1 cellular context compared by ENCODE assay signal in genomic region chr20:25579081-25579770, GRCh38.
TF ChIP-seq lines count a peak whose summit lies in the region.

No MANE protein-coding gene starts in this region.

TF ChIP-seq in HepG2, 621 proteins besides CTCF, POLR2A, EP300 and RAD21 (continued from another document and continues in another):
- TF ChIP-seq, protein P1, sequence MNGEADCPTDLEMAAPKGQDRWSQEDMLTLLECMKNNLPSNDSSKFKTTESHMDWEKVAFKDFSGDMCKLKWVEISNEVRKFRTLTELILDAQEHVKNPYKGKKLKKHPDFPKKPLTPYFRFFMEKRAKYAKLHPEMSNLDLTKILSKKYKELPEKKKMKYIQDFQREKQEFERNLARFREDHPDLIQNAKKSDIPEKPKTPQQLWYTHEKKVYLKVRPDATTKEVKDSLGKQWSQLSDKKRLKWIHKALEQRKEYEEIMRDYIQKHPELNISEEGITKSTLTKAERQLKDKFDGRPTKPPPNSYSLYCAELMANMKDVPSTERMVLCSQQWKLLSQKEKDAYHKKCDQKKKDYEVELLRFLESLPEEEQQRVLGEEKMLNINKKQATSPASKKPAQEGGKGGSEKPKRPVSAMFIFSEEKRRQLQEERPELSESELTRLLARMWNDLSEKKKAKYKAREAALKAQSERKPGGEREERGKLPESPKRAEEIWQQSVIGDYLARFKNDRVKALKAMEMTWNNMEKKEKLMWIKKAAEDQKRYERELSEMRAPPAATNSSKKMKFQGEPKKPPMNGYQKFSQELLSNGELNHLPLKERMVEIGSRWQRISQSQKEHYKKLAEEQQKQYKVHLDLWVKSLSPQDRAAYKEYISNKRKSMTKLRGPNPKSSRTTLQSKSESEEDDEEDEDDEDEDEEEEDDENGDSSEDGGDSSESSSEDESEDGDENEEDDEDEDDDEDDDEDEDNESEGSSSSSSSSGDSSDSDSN (CRISPR knock-in tag; IDR thresholded peaks at IDR 0.05): no peak
- TF ChIP-seq ZNF605 (CRISPR knock-in tag; IDR thresholded peaks at IDR 0.05) (peak; percentile 69; the same call in 1 of the 2 replicates), MAFF (IDR thresholded peaks at IDR 0.05; ENCODE audit: low read depth, low read length) (no peak), NFE2 (CRISPR knock-in tag; IDR thresholded peaks at IDR 0.05) (no peak), YEATS4 (CRISPR knock-in tag; IDR thresholded peaks at IDR 0.05; ENCODE audit: borderline replicate concordance) (peak; percentile 65; the same call in 1 of the 2 replicates), KDM5B (CRISPR knock-in tag; IDR thresholded peaks at IDR 0.05; ENCODE audit: borderline replicate concordance) (peak; percentile 34; the same call in 1 of the 2 replicates), NR2F2 (IDR thresholded peaks at IDR 0.05; ENCODE audit: borderline replicate concordance, low read depth) (peak; percentile 75; the same call in 1 of the 2 replicates), KMT2B (CRISPR knock-in tag; IDR thresholded peaks at IDR 0.05) (no peak), BORCS8-MEF2B (CRISPR knock-in tag; IDR thresholded peaks at IDR 0.05) (no peak; the same call in 1 of the 2 replicates), RFX5 (IDR thresholded peaks at IDR 0.05; ENCODE audit: low read depth, low read length) (no peak), SOX13 (IDR thresholded peaks at IDR 0.05) (peak; percentile 45; the same call in 1 of the 2 replicates), SOX13 (CRISPR knock-in tag; conservative IDR thresholded peaks at IDR 0.05 in 1 of 2, IDR thresholded peaks at IDR 0.05 in 1 of 2) (peak in 1 of 2 experiments; percentile 66; a peak in 1 of 4 replicates), ZNF333 (CRISPR knock-in tag; IDR thresholded peaks at IDR 0.05; ENCODE audit: borderline replicate concordance) (no peak), RNF219 (CRISPR knock-in tag; IDR thresholded peaks at IDR 0.05) (no peak), JUND (CRISPR knock-in tag; IDR thresholded peaks at IDR 0.05) (0 out of 2 replicates have a peak, but pooled peaks have one; percentile 43), RXRB (CRISPR knock-in tag; IDR thresholded peaks at IDR 0.05; ENCODE audit: borderline replicate concordance) (peak; percentile 87), MYC (CRISPR knock-in tag; IDR thresholded peaks at IDR 0.05; ENCODE audit: borderline replicate concordance) (peak; percentile 24; the same call in 1 of the 2 replicates), NRL (CRISPR knock-in tag; IDR thresholded peaks at IDR 0.05; ENCODE audit: borderline replicate concordance) (no peak; the same call in 1 of the 2 replicates), ZNF749 (CRISPR knock-in tag; IDR thresholded peaks at IDR 0.05; ENCODE audit: borderline replicate concordance) (0 out of 2 replicates have a peak, but pooled peaks have one; percentile 34), DBP (CRISPR knock-in tag; IDR thresholded peaks at IDR 0.05; ENCODE audit: not compliant biosample characterization) (no peak), ISX (CRISPR knock-in tag; conservative IDR thresholded peaks at IDR 0.05) (no peak), SMYD3 (CRISPR knock-in tag; IDR thresholded peaks at IDR 0.05) (no peak), MBNL3 (CRISPR knock-in tag; conservative IDR thresholded peaks at IDR 0.05) (no peak), CBX1 (IDR thresholded peaks at IDR 0.05; ENCODE audit: low read depth) (no peak), ZSCAN22 (CRISPR knock-in tag; IDR thresholded peaks at IDR 0.05) (no peak), HNF4A (CRISPR knock-in tag; IDR thresholded peaks at IDR 0.05) (peak; percentile 82), REL (CRISPR knock-in tag; conservative IDR thresholded peaks at IDR 0.05) (no peak), ZGPAT (CRISPR knock-in tag; IDR thresholded peaks at IDR 0.05) (0 out of 2 replicates have a peak, but pooled peaks have one; percentile 18), ZNF670 (CRISPR knock-in tag; IDR thresholded peaks at IDR 0.05; ENCODE audit: borderline replicate concordance) (no peak), ZNF784 (CRISPR knock-in tag; IDR thresholded peaks at IDR 0.05; ENCODE audit: borderline replicate concordance) (no peak; the same call in 1 of the 2 replicates), ZNF619 (CRISPR knock-in tag; IDR thresholded peaks at IDR 0.05) (0 out of 2 replicates have a peak, but pooled peaks have one; percentile 63), NR2F1 (CRISPR knock-in tag; IDR thresholded peaks at IDR 0.05) (peak; percentile 67 to 79), PAX8 (CRISPR knock-in tag; IDR thresholded peaks at IDR 0.05; ENCODE audit: borderline replicate concordance) (no peak), ZNF891 (CRISPR knock-in tag; IDR thresholded peaks at IDR 0.05) (no peak), NCOR1 (IDR thresholded peaks at IDR 0.05; ENCODE audit: borderline replicate concordance, low read length) (peak; percentile 55; the same call in 1 of the 2 replicates), RFX1 (IDR thresholded peaks at IDR 0.05) (no peak), AKAP8 (CRISPR knock-in tag; IDR thresholded peaks at IDR 0.05) (no peak), ZNF44 (CRISPR knock-in tag; IDR thresholded peaks at IDR 0.05) (no peak), SUZ12 (IDR thresholded peaks at IDR 0.05; ENCODE audit: low read depth, low read length) (no peak), YEATS2 (CRISPR knock-in tag; IDR thresholded peaks at IDR 0.05; ENCODE audit: borderline replicate concordance) (no peak), NCOA1 (CRISPR knock-in tag; IDR thresholded peaks at IDR 0.05) (no peak), ZSCAN25 (CRISPR knock-in tag; IDR thresholded peaks at IDR 0.05) (no peak), ARNT (IDR thresholded peaks at IDR 0.05) (no peak), ZNF430 (CRISPR knock-in tag; IDR thresholded peaks at IDR 0.05) (0 out of 2 replicates have a peak, but pooled peaks have one; percentile 38), ZNF354B (CRISPR knock-in tag; IDR thresholded peaks at IDR 0.05) (no peak)
- TF ChIP-seq, protein P2, sequence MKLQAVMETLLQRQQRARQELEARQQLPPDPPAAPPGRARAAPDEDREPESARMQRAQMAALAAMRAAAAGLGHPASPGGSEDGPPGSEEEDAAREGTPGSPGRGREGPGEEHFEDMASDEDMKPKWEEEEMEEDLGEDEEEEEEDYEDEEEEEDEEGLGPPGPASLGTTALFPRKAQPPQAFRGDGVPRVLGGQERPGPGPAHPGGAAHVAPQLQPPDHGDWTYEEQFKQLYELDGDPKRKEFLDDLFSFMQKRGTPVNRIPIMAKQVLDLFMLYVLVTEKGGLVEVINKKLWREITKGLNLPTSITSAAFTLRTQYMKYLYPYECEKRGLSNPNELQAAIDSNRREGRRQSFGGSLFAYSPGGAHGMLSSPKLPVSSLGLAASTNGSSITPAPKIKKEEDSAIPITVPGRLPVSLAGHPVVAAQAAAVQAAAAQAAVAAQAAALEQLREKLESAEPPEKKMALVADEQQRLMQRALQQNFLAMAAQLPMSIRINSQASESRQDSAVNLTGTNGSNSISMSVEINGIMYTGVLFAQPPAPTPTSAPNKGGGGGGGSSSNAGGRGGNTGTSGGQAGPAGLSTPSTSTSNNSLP (IDR thresholded peaks at IDR 0.05; ENCODE audit: low read depth, low read length): no peak
- TF ChIP-seq, protein P3, sequence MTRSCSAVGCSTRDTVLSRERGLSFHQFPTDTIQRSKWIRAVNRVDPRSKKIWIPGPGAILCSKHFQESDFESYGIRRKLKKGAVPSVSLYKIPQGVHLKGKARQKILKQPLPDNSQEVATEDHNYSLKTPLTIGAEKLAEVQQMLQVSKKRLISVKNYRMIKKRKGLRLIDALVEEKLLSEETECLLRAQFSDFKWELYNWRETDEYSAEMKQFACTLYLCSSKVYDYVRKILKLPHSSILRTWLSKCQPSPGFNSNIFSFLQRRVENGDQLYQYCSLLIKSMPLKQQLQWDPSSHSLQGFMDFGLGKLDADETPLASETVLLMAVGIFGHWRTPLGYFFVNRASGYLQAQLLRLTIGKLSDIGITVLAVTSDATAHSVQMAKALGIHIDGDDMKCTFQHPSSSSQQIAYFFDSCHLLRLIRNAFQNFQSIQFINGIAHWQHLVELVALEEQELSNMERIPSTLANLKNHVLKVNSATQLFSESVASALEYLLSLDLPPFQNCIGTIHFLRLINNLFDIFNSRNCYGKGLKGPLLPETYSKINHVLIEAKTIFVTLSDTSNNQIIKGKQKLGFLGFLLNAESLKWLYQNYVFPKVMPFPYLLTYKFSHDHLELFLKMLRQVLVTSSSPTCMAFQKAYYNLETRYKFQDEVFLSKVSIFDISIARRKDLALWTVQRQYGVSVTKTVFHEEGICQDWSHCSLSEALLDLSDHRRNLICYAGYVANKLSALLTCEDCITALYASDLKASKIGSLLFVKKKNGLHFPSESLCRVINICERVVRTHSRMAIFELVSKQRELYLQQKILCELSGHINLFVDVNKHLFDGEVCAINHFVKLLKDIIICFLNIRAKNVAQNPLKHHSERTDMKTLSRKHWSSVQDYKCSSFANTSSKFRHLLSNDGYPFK (CRISPR knock-in tag; IDR thresholded peaks at IDR 0.05; ENCODE audit: borderline replicate concordance): peak; percentile 66; the same call in 1 of the 2 replicates
